ENCODE assay signal across 1 cellular context in genomic region chr15:78314181-78314581, GRCh38.
TF ChIP-seq lines count a peak whose summit lies in the region.

No MANE protein-coding gene starts in this region.

TF ChIP-seq in HEK293, 187 proteins besides CTCF, POLR2A, EP300 and RAD21 (continued from another document):
- peak; percentile 73 for TF ChIP-seq PRDM10 (tag by site-specific recombination; IDR thresholded peaks at IDR 0.05)
- no peak for TF ChIP-seq ZNF248 (tag by site-specific recombination; IDR thresholded peaks at IDR 0.05)
- TF ChIP-seq ZNF335 (tag by site-specific recombination; conservative IDR thresholded peaks at IDR 0.05): no peak
